ENCODE assay signal across 8 cellular contexts in the genomic region with DNA sequence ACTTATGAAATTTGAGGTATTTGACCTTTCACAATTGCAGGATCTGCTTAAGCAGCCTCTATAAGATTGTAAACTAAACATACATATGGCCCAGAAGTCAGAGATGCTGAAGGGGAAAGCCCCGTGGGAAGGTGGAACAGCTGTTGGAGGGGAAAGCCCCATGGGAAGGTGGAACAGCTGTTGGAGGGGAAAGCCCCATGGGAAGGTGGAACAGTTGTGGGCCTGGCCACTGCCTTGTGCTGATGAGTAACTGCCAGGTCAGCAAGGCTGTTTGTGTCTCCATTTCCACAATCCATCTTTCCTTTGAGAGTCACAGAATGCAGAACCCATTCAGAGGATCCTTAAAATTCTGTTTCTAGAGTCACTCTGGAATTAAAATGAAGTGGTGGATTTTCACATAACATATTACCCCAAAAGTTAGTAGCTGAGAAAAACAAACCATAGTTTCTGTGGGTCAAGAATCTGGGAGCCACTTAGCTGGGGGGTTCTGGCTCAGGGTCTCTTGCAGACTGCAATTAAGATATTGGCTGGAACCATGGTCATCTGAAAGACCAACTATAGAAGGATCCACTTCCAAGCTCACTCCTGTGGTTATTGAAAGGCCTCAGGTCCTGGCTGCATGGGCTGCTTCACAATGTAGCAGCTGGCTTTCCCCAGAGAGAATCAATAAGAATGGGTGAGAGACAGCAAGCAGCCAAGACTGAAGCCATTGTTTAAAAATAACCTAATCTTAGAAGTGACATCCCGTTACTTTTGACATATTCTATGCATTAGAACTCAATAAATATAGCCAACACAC.
DNase-seq lines count a peak whose midpoint lies in the region; ATAC-seq and TF ChIP-seq lines count a peak whose summit lies in the region.

No MANE protein-coding gene starts in this region.

- H3K27me3 Mint-ChIP-seq in CD14-positive monocyte (ENCODE audit: low read depth in 3 of 3) (peaks cover 0 to 2% (median 0%) of the 10 kb centered on the region in 3 donors), type B pancreatic cell (no peaks in the 10 kb centered on the region)

- H3K4me1 Mint-ChIP-seq in stimulated activated effector memory CD8-positive, alpha-beta T cell treated with anti-CD3 and anti-CD28 coated beads, Interleukin-12 subunit alpha, Interleukin-12 subunit beta, amount 100 ng/mL, for 72 hours, result no peaks in the 10 kb centered on the region
- H3K4me1 Mint-ChIP-seq in CD14-positive monocyte, result no peaks in the 10 kb centered on the region
- no peaks in the 10 kb centered on the region for H3K4me1 Mint-ChIP-seq in type B pancreatic cell (ENCODE audit: unreplicated experiment)

- no peak for DNase-seq in activated naive CD4-positive, alpha-beta T cell treated with anti-CD3 and anti-CD28 coated beads, Interleukin-2, amount 50 U/mL, for 72 hours (ENCODE audit: low spot score in 2 of 2)
- no peak for DNase-seq in activated naive CD4-positive, alpha-beta T cell (lab: John Stamatoyannopoulos, UW)
- DNase-seq in NCI-H82 (lab: John Stamatoyannopoulos, UW) (peak; percentile 71), ureter (ENCODE audit: low spot score) (no peak), CD14-positive monocyte (ENCODE audit: low spot score) (no peak), type B pancreatic cell (ENCODE audit: extremely low spot score, unreplicated experiment) (no peak)
- DNase-seq in stimulated activated effector memory CD8-positive, alpha-beta T cell treated with anti-CD3 and anti-CD28 coated beads, Interleukin-12 subunit alpha, Interleukin-12 subunit beta, amount 100 ng/mL, for 72 hours (ENCODE audit: low spot score in 2 of 2), result no peak

- ATAC-seq in activated naive CD4-positive, alpha-beta T cell treated with anti-CD3 and anti-CD28 coated beads, Interleukin-2, amount 50 U/mL, for 72 hours, result peak; percentile 48 to 99
- ATAC-seq in HG02678 (IDR thresholded peaks at IDR 0.05; ENCODE audit: unreplicated experiment), result peak; percentile 94
- ATAC-seq in stimulated activated effector memory CD8-positive, alpha-beta T cell treated with anti-CD3 and anti-CD28 coated beads, Interleukin-12 subunit alpha, Interleukin-12 subunit beta, amount 100 ng/mL, for 72 hours, result peak; percentile 63

- no peaks in the 10 kb centered on the region for H3K9me3 Mint-ChIP-seq in activated naive CD4-positive, alpha-beta T cell treated with anti-CD3 and anti-CD28 coated beads, Interleukin-2, amount 50 U/mL, for 72 hours
- no peaks in the 10 kb centered on the region for H3K9me3 Mint-ChIP-seq in stimulated activated effector memory CD8-positive, alpha-beta T cell treated with anti-CD3 and anti-CD28 coated beads, Interleukin-12 subunit alpha, Interleukin-12 subunit beta, amount 100 ng/mL, for 72 hours
- H3K9me3 Mint-ChIP-seq in CD14-positive monocyte (peaks cover 0 to 3% (median 0%) of the 10 kb centered on the region in 7 donors), type B pancreatic cell (no peaks in the 10 kb centered on the region)

- intact Hi-C loops in CD14-positive monocyte (cut with micrococcal nuclease), result no loop called here

- H3K27ac Mint-ChIP-seq in activated naive CD4-positive, alpha-beta T cell treated with anti-CD3 and anti-CD28 coated beads, Interleukin-2, amount 50 U/mL, for 72 hours, result no peak overlapping the region
- H3K27ac Mint-ChIP-seq in stimulated activated effector memory CD8-positive, alpha-beta T cell treated with anti-CD3 and anti-CD28 coated beads, Interleukin-12 subunit alpha, Interleukin-12 subunit beta, amount 100 ng/mL, for 72 hours, result no peak overlapping the region
- no peak overlapping the region for H3K27ac Mint-ChIP-seq in CD14-positive monocyte
- H3K27ac Mint-ChIP-seq in type B pancreatic cell, result no peak overlapping the region

- H3K4me3 Mint-ChIP-seq in stimulated activated effector memory CD8-positive, alpha-beta T cell treated with anti-CD3 and anti-CD28 coated beads, Interleukin-12 subunit alpha, Interleukin-12 subunit beta, amount 100 ng/mL, for 72 hours, result no peak overlapping the region
- H3K4me3 Mint-ChIP-seq in CD14-positive monocyte, result no peak overlapping the region
- H3K4me3 Mint-ChIP-seq in type B pancreatic cell, result no peak overlapping the region

- TF ChIP-seq CTCF in CD14-positive monocyte (IDR thresholded peaks at IDR 0.05), result no peak
- TF ChIP-seq CTCF in type B pancreatic cell (conservative IDR thresholded peaks at IDR 0.05), result no peak

- H3K36me3 Mint-ChIP-seq in activated naive CD4-positive, alpha-beta T cell treated with anti-CD3 and anti-CD28 coated beads, Interleukin-2, amount 50 U/mL, for 72 hours, result no peaks in the 10 kb centered on the region
- no peaks in the 10 kb centered on the region for H3K36me3 Mint-ChIP-seq in stimulated activated effector memory CD8-positive, alpha-beta T cell treated with anti-CD3 and anti-CD28 coated beads, Interleukin-12 subunit alpha, Interleukin-12 subunit beta, amount 100 ng/mL, for 72 hours
- H3K36me3 Mint-ChIP-seq in CD14-positive monocyte (no peaks in the 10 kb centered on the region), type B pancreatic cell (no peaks in the 10 kb centered on the region)
